In the genomic region with DNA sequence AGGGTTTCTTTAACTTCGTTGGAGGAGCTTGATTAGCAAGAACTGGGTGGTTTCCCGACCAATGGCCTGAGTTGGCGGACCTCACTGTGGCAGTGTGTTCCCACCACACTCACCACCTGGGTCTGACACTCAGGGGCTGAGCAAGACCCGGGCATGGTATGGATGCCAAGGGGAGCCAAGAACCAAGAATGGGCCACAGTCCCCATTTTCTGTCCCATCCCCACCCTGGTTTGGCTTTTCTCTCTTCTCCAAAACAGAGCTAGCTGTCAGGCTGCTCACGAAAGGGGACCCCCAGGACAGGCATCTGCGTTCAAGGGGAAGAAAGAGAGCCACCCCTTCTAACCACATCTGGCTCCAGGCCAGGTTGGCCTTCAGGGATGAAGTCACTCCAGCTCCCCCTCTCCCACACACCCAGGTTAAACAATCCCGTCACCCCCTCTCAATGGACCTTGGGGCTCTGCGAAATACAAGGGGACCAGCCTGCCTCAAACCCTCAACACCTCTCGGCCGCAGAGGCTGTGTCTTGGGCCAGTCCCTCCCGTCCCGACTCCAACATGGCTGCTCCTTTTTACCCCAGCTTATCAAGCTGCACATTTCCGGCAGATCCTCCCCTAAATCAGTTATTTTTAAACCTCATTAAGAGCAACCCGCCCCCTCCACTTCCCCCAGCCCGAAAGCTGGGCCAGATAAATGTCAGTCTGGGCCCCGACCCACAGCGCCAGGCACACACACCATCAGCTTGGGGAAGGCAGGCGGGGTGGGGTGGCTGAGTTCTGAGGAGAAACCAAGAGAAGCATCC, we compare ENCODE assay signal across 1 cellular context.
TF ChIP-seq lines count a peak whose summit lies in the region.

No MANE protein-coding gene starts in this region.

TF ChIP-seq in WTC11, 78 proteins besides CTCF, POLR2A, EP300 and RAD21 (continued from another document):
- TF ChIP-seq, protein P1, sequence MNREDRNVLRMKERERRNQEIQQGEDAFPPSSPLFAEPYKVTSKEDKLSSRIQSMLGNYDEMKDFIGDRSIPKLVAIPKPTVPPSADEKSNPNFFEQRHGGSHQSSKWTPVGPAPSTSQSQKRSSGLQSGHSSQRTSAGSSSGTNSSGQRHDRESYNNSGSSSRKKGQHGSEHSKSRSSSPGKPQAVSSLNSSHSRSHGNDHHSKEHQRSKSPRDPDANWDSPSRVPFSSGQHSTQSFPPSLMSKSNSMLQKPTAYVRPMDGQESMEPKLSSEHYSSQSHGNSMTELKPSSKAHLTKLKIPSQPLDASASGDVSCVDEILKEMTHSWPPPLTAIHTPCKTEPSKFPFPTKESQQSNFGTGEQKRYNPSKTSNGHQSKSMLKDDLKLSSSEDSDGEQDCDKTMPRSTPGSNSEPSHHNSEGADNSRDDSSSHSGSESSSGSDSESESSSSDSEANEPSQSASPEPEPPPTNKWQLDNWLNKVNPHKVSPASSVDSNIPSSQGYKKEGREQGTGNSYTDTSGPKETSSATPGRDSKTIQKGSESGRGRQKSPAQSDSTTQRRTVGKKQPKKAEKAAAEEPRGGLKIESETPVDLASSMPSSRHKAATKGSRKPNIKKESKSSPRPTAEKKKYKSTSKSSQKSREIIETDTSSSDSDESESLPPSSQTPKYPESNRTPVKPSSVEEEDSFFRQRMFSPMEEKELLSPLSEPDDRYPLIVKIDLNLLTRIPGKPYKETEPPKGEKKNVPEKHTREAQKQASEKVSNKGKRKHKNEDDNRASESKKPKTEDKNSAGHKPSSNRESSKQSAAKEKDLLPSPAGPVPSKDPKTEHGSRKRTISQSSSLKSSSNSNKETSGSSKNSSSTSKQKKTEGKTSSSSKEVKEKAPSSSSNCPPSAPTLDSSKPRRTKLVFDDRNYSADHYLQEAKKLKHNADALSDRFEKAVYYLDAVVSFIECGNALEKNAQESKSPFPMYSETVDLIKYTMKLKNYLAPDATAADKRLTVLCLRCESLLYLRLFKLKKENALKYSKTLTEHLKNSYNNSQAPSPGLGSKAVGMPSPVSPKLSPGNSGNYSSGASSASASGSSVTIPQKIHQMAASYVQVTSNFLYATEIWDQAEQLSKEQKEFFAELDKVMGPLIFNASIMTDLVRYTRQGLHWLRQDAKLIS (CRISPR knock-in tag; IDR thresholded peaks at IDR 0.05; ENCODE audit: borderline replicate concordance), result no peak
- TF ChIP-seq CBFB (CRISPR knock-in tag; IDR thresholded peaks at IDR 0.05; ENCODE audit: low read depth), result no peak
- TF ChIP-seq NFYB (CRISPR knock-in tag; conservative IDR thresholded peaks at IDR 0.05; ENCODE audit: low read depth), result no peak
- no peak for TF ChIP-seq GRHL2 (CRISPR knock-in tag; IDR thresholded peaks at IDR 0.05; ENCODE audit: insufficient replicate concordance, severe bottlenecking)
- TF ChIP-seq FOXJ3 (CRISPR knock-in tag; IDR thresholded peaks at IDR 0.05; ENCODE audit: borderline replicate concordance), result no peak
- TF ChIP-seq CREM (CRISPR knock-in tag; IDR thresholded peaks at IDR 0.05), result no peak
- no peak for TF ChIP-seq GTF2I (CRISPR knock-in tag; conservative IDR thresholded peaks at IDR 0.05)
- no peak for TF ChIP-seq GABPB1 (CRISPR knock-in tag; IDR thresholded peaks at IDR 0.05)
- no peak for TF ChIP-seq FOXK1 (CRISPR knock-in tag; IDR thresholded peaks at IDR 0.05)
- no peak for TF ChIP-seq EMX1 (CRISPR knock-in tag; IDR thresholded peaks at IDR 0.05)
- TF ChIP-seq RORB (CRISPR knock-in tag; IDR thresholded peaks at IDR 0.05), result no peak
- TF ChIP-seq, protein P2, sequence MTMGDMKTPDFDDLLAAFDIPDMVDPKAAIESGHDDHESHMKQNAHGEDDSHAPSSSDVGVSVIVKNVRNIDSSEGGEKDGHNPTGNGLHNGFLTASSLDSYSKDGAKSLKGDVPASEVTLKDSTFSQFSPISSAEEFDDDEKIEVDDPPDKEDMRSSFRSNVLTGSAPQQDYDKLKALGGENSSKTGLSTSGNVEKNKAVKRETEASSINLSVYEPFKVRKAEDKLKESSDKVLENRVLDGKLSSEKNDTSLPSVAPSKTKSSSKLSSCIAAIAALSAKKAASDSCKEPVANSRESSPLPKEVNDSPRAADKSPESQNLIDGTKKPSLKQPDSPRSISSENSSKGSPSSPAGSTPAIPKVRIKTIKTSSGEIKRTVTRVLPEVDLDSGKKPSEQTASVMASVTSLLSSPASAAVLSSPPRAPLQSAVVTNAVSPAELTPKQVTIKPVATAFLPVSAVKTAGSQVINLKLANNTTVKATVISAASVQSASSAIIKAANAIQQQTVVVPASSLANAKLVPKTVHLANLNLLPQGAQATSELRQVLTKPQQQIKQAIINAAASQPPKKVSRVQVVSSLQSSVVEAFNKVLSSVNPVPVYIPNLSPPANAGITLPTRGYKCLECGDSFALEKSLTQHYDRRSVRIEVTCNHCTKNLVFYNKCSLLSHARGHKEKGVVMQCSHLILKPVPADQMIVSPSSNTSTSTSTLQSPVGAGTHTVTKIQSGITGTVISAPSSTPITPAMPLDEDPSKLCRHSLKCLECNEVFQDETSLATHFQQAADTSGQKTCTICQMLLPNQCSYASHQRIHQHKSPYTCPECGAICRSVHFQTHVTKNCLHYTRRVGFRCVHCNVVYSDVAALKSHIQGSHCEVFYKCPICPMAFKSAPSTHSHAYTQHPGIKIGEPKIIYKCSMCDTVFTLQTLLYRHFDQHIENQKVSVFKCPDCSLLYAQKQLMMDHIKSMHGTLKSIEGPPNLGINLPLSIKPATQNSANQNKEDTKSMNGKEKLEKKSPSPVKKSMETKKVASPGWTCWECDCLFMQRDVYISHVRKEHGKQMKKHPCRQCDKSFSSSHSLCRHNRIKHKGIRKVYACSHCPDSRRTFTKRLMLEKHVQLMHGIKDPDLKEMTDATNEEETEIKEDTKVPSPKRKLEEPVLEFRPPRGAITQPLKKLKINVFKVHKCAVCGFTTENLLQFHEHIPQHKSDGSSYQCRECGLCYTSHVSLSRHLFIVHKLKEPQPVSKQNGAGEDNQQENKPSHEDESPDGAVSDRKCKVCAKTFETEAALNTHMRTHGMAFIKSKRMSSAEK (CRISPR knock-in tag; IDR thresholded peaks at IDR 0.05; ENCODE audit: borderline replicate concordance), result no peak
